Comparison of ENCODE assay signal across 8 cellular contexts in the genomic region with DNA sequence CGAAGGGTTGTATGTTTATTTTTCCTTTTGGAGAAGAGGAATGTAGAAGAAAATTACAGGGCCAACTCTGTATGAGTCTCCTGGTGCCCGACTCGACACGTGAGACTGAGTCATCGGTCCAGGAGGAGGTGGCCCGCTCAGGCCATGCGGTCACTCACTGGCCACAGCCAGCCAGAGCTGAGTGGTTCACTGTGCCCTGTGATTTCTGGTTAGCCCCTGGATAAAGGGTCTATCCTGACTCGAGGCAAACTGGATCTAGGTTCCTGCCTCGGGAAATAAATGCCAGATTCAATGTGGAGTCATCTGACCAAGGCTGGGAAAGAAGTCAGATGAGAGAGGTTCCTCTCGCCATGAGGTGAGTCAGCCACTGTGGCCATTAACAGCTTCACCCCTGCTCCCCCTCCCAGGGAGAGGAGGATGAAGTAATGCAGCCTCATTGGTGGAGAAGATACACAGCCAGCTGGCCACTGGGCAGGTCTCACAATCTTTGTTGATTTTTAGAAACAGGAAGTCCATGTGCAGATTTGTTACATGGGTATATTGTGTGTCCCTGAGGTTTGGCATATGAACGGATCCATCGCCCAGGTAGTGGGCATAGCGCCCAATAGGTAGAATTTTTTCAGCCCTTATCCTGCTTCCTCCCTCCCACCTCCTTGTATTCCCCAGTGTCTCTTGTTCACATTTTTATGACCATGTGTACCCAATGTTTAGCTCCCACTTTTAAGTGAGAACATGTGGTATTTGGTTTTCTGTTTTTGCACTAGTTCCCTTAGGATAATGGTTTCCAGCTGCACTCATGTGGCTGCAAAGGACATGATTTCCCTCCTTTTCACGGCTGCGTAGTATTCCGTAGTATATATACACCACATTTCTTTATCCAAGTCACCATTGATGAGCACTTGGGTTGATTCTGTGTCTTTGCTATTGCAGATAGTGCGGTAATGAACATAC. TPM values are rescaled to one million over a fixed set of nuclear protein-coding genes. Genes with fewer than 3 reads are reported as not detected.
A peak's percentile ranks its signal among the peaks of the same experiment; 100 is the strongest.
DNase-seq lines count a peak whose midpoint lies in the region; ATAC-seq and TF ChIP-seq lines count a peak whose summit lies in the region.

No MANE protein-coding gene starts in this region.

- no peaks in the 10 kb centered on the region for H3K27me3 ChIP-seq in suprapubic skin

- WGBS in suprapubic skin = 67% methylated on average over 15 of the region's 17 CpGs

- no peak for ATAC-seq in GM18498 (IDR thresholded peaks at IDR 0.05; ENCODE audit: unreplicated experiment)
- no peak for ATAC-seq in GM18520 (IDR thresholded peaks at IDR 0.05; ENCODE audit: unreplicated experiment)
- no peak for ATAC-seq in GM21825 (IDR thresholded peaks at IDR 0.05; ENCODE audit: unreplicated experiment)

- H3K4me1 ChIP-seq in suprapubic skin = peaks cover 36% of the 10 kb centered on the region

- H3K4me3 ChIP-seq in suprapubic skin = no peak overlapping the region

- no peaks in the 10 kb centered on the region for H3K9me3 ChIP-seq in suprapubic skin

- no peak for TF ChIP-seq POLR2A in suprapubic skin (IDR thresholded peaks at IDR 0.05)

- DNase-seq in HT-29 (ENCODE audit: low spot score) = peak; percentile 87
- DNase-seq in iris pigment epithelial cell (ENCODE audit: low read depth) = peak; percentile 97
- DNase-seq in suprapubic skin (ENCODE audit: low spot score in 2 of 2) = peak; percentile 92 to 93
- no peak for DNase-seq in GM19238 (ENCODE audit: insufficient read length, low spot score)

- H3K27ac ChIP-seq in angular gyrus (ENCODE audit: low read depth, low read length) = peak overlapping the region; percentile 72
- peak overlapping the region; percentile 84 for H3K27ac ChIP-seq in suprapubic skin

- TF ChIP-seq EP300 in suprapubic skin (IDR thresholded peaks at IDR 0.05) = no peak

- no peak for TF ChIP-seq CTCF in suprapubic skin (IDR thresholded peaks at IDR 0.05)

- peaks cover 8% of the 10 kb centered on the region for H3K36me3 ChIP-seq in suprapubic skin

RNA-seq across cellular contexts. Expression of a gene that starts 21.7 kb away (rescaled TPM):
- total RNA-seq in HT-29 (2014; rRNA removed; shearing (Covaris generic)) = 36.8 and 42.2 TPM in 2 replicates
- total RNA-seq in suprapubic skin = 100 to 1,000 TPM in 1 of 4 donors, 10 to 100 TPM in 3; 60.1 to 118 (median 74.4) TPM

RNA-seq across cellular contexts. Expression of a gene that starts 40.7 kb away (rescaled TPM):
- total RNA-seq in HT-29 (2014; rRNA removed; shearing (Covaris generic)) = 0.05 and 2.1 TPM in 2 replicates
- 10 to 100 TPM in 1 of 4 donors, 1 to 10 TPM in 3; 2.4 to 11.1 (median 3.5) TPM for total RNA-seq in suprapubic skin
